ENCODE assay signal across 28 cellular contexts in the genomic region with DNA sequence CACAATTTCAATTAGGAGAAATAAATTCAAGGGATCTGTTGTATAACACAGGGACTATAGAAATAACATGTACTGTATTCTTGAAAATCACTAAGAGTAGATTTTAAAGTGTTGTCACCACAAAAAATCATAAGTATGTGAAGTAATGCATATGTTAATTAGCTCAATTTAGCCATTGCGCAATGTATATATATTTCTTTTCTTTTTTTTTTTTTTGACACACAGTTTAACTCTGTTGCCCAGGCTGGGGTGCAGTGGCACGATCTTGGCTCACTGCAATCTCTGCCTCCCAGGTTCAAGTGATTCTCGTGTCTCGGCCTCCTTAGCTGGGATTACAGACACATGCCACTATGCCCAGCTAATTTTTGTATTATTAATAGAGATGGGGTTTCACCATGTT.
"Had no signal": no experiment of that assay in that cellular context is flagged by ENCODE, and none has a peak within 500 bp of the region (broad histone marks: within the 10 kb centered on the region; RNA-seq: fewer than 3 reads in every experiment).

No MANE protein-coding gene starts in this region.

- H3K27me3 ChIP-seq: colonic mucosa, esophagus squamous epithelium, gastrocnemius medialis, heart right ventricle, left lung had no signal

- H3K4me1 ChIP-seq: colonic mucosa, esophagus squamous epithelium, gastrocnemius medialis, left lung, lower lobe of right lung had no signal

- H3K27ac Mint-ChIP-seq: dendritic cell treated with granulocyte-macrophage colony-stimulating factor and Interleukin-4, amounts not matched to agents 40 ng/mL and 50 ng/mL, for 4 days; effector memory CD8-positive, alpha-beta T cell; endodermal cell; mesothelial cell of epicardium; naive B cell had no signal

- H3K9me3 Mint-ChIP-seq: dendritic cell treated with granulocyte-macrophage colony-stimulating factor and Interleukin-4, amounts not matched to agents 40 ng/mL and 50 ng/mL, for 4 days; effector memory CD8-positive, alpha-beta T cell had no signal

- FAIRE-seq: endometrium, islet of Langerhans, keratinocyte had no signal

- H3K27ac ChIP-seq: colonic mucosa, epithelial cell of prostate, esophagus squamous epithelium, gastrocnemius medialis, heart right ventricle, left lung, lower lobe of right lung had no signal

- H3K36me3 ChIP-seq: colonic mucosa, esophagus squamous epithelium, gastrocnemius medialis, heart right ventricle, left lung, lower lobe of right lung had no signal

- DNase-seq: colonic mucosa; cortex of kidney; effector CD8-positive, alpha-beta T cell; effector memory CD8-positive, alpha-beta T cell; endodermal cell; erythroblast; esophagus squamous epithelium; foreskin fibroblast; foreskin melanocyte; gastrocnemius medialis; glutamatergic neuron; head of caudate nucleus; heart right ventricle; hippocampal formation; left cardiac atrium; left lung; left ventricle myocardium superior; lower lobe of right lung; mesenchymal stem cell; mucosa of descending colon; naive B cell had no signal

- H3K9me3 ChIP-seq: colonic mucosa, esophagus squamous epithelium, gastrocnemius medialis, heart right ventricle, left lung, lower lobe of right lung, mucosa of descending colon had no signal

- ATAC-seq: effector memory CD8-positive, alpha-beta T cell; esophagus mucosa; gastrocnemius medialis; heart right ventricle; left cardiac atrium; left lung; left ventricle myocardium superior; lower lobe of right lung; mucosa of descending colon had no signal

- H3K4me3 ChIP-seq: colonic mucosa, esophagus squamous epithelium, gastrocnemius medialis, heart right ventricle, left lung, lower lobe of right lung, mucosa of descending colon had no signal
